ENCODE assay signal across 1 cellular context in the genomic region with DNA sequence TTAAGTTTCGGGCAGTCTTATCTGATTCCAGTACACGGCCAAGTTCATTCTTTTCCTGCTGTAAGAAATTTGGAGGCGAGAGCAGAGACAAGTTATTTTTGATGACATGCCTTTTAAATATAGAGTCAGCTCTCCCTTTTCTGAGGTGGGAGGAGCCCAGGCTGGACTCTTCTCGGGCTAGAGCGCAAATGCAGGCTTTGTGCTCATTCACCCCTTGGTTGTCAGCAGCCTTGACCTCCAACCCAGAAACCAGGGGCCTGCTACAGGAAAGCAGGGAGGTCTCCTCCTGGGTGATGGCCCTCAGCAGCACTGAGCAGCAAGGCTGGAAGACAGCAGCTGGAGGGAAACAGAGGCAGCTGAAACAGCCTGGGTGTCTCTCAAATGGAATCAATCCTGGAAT.
TF ChIP-seq lines count a peak whose summit lies in the region.

No MANE protein-coding gene starts in this region.

TF ChIP-seq in HepG2, 621 proteins besides CTCF, POLR2A, EP300 and RAD21:
- TF ChIP-seq RXRB (CRISPR knock-in tag; IDR thresholded peaks at IDR 0.05; ENCODE audit: borderline replicate concordance) = peak; percentile 24; the same call in 1 of the 2 replicates
- TF ChIP-seq, protein P1, sequence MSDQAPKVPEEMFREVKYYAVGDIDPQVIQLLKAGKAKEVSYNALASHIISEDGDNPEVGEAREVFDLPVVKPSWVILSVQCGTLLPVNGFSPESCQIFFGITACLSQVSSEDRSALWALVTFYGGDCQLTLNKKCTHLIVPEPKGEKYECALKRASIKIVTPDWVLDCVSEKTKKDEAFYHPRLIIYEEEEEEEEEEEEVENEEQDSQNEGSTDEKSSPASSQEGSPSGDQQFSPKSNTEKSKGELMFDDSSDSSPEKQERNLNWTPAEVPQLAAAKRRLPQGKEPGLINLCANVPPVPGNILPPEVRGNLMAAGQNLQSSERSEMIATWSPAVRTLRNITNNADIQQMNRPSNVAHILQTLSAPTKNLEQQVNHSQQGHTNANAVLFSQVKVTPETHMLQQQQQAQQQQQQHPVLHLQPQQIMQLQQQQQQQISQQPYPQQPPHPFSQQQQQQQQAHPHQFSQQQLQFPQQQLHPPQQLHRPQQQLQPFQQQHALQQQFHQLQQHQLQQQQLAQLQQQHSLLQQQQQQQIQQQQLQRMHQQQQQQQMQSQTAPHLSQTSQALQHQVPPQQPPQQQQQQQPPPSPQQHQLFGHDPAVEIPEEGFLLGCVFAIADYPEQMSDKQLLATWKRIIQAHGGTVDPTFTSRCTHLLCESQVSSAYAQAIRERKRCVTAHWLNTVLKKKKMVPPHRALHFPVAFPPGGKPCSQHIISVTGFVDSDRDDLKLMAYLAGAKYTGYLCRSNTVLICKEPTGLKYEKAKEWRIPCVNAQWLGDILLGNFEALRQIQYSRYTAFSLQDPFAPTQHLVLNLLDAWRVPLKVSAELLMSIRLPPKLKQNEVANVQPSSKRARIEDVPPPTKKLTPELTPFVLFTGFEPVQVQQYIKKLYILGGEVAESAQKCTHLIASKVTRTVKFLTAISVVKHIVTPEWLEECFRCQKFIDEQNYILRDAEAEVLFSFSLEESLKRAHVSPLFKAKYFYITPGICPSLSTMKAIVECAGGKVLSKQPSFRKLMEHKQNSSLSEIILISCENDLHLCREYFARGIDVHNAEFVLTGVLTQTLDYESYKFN (CRISPR knock-in tag; conservative IDR thresholded peaks at IDR 0.05) = 0 out of 2 replicates have a peak, but pooled peaks have one; percentile 19
- no peak for TF ChIP-seq SMAD9 (CRISPR knock-in tag; IDR thresholded peaks at IDR 0.05)
- 0 out of 2 replicates have a peak, but pooled peaks have one; percentile 25 for TF ChIP-seq PPARG (CRISPR knock-in tag; conservative IDR thresholded peaks at IDR 0.05)
- TF ChIP-seq NR2F6 (IDR thresholded peaks at IDR 0.05) = peak; percentile 20; the same call in 1 of the 2 replicates
- TF ChIP-seq NR2F6 (CRISPR knock-in tag; IDR thresholded peaks at IDR 0.05) = peak; percentile 55; the same call in 1 of the 2 replicates
